ENCODE assay signal across 1 cellular context in genomic region chr2:68813596-68813995, GRCh38.
TF ChIP-seq lines count a peak whose summit lies in the region.

No MANE protein-coding gene starts in this region.

TF ChIP-seq in IMR-90, 13 proteins besides CTCF, POLR2A, EP300 and RAD21:
- TF ChIP-seq CEBPB (IDR thresholded peaks at IDR 0.05; ENCODE audit: low read depth, low read length) = no peak
- TF ChIP-seq NFE2L2 (IDR thresholded peaks at IDR 0.05; ENCODE audit: low read depth, low read length) = no peak
- no peak for TF ChIP-seq USF2 (IDR thresholded peaks at IDR 0.05; ENCODE audit: low read depth, low read length)
- no peak for TF ChIP-seq FOS (IDR thresholded peaks at IDR 0.05; ENCODE audit: low read depth, low read length)
- TF ChIP-seq MAZ (IDR thresholded peaks at IDR 0.05; ENCODE audit: borderline replicate concordance, low read depth, low read length) = no peak
- no peak for TF ChIP-seq MAFK (IDR thresholded peaks at IDR 0.05; ENCODE audit: low read depth, low read length)
- no peak for TF ChIP-seq RFX5 (IDR thresholded peaks at IDR 0.05; ENCODE audit: low read depth, low read length)
- TF ChIP-seq RCOR1 (IDR thresholded peaks at IDR 0.05; ENCODE audit: insufficient replicate concordance, low read length) = no peak
- TF ChIP-seq SMC3 (IDR thresholded peaks at IDR 0.05; ENCODE audit: low read depth, low read length) = no peak
- no peak for TF ChIP-seq MXI1 (IDR thresholded peaks at IDR 0.05; ENCODE audit: borderline replicate concordance, low read depth, low read length)
- TF ChIP-seq CHD1 (IDR thresholded peaks at IDR 0.05; ENCODE audit: low read depth, low read length) = no peak
- TF ChIP-seq BHLHE40 (IDR thresholded peaks at IDR 0.05; ENCODE audit: low read depth, low read length) = no peak
- TF ChIP-seq ELK1 (IDR thresholded peaks at IDR 0.05; ENCODE audit: borderline replicate concordance, low read depth, low read length) = no peak
